ENCODE assay signal across 26 cellular contexts in genomic region chr13:39967199-39967959, GRCh38.
"Had no signal": no experiment of that assay in that cellular context is flagged by ENCODE, and none has a peak within 500 bp of the region (broad histone marks: within the 10 kb centered on the region; RNA-seq: fewer than 3 reads in every experiment).

No MANE protein-coding gene starts in this region.

- H3K36me3 ChIP-seq: esophagus muscularis mucosa, left ventricle myocardium inferior, pancreas, right lobe of liver, tibial nerve, upper lobe of right lung had no signal

- H3K9me3 ChIP-seq: esophagus muscularis mucosa, left ventricle myocardium inferior, pancreas, right lobe of liver, testis, tibial nerve, upper lobe of right lung had no signal

- H3K27me3 ChIP-seq: esophagus muscularis mucosa, pancreas, right lobe of liver, testis, tibial nerve, upper lobe of right lung had no signal

- H3K4me1 Mint-ChIP-seq: immature natural killer cell; naive B cell; stimulated activated effector memory CD8-positive, alpha-beta T cell treated with anti-CD3 and anti-CD28 coated beads, Interleukin-12 subunit alpha, Interleukin-12 subunit beta, amount 100 ng/mL, for 72 hours; stimulated activated naive CD8-positive, alpha-beta T cell treated with anti-CD3 and anti-CD28 coated beads, Interleukin-15, amount 100 ng/mL, for 72 hours had no signal

- DNase-seq: dorsolateral prefrontal cortex; effector CD8-positive, alpha-beta T cell; foreskin fibroblast; immature natural killer cell; left cardiac atrium; left ventricle myocardium inferior; mesenchymal stem cell; midbrain; naive B cell; occipital lobe; pancreas; retina; right lobe of liver; stimulated activated CD4-positive, alpha-beta T cell treated with anti-CD3 and anti-CD28 coated beads, Interleukin-4, amount 100 ng/mL, for 1 hour; stimulated activated CD8-positive, alpha-beta memory T cell treated with anti-CD3 and anti-CD28 coated beads, Interleukin-4, amount 100 ng/mL, for 48 hours; stimulated activated naive CD8-positive, alpha-beta T cell treated with anti-CD3 and anti-CD28 coated beads, Interleukin-15, amount 100 ng/mL, for 72 hours; testis; upper lobe of right lung had no signal

- ATAC-seq: left cardiac atrium; right lobe of liver; stimulated activated effector memory CD8-positive, alpha-beta T cell treated with anti-CD3 and anti-CD28 coated beads, Interleukin-12 subunit alpha, Interleukin-12 subunit beta, amount 100 ng/mL, for 72 hours; stimulated activated naive CD8-positive, alpha-beta T cell treated with anti-CD3 and anti-CD28 coated beads, Interleukin-15, amount 100 ng/mL, for 72 hours; upper lobe of right lung had no signal

- H3K27ac ChIP-seq: coronary artery, dorsolateral prefrontal cortex, epithelial cell of prostate, esophagus muscularis mucosa, left ventricle myocardium inferior, pancreas, right lobe of liver, testis, tibial nerve, upper lobe of right lung had no signal

- H3K36me3 Mint-ChIP-seq: immature natural killer cell; naive B cell; stimulated activated effector memory CD8-positive, alpha-beta T cell treated with anti-CD3 and anti-CD28 coated beads, Interleukin-12 subunit alpha, Interleukin-12 subunit beta, amount 100 ng/mL, for 72 hours had no signal

- H3K27ac Mint-ChIP-seq: immature natural killer cell; naive B cell; nephron; progenitor cell of endocrine pancreas; stimulated activated effector memory CD8-positive, alpha-beta T cell treated with anti-CD3 and anti-CD28 coated beads, Interleukin-12 subunit alpha, Interleukin-12 subunit beta, amount 100 ng/mL, for 72 hours; stimulated activated naive CD8-positive, alpha-beta T cell treated with anti-CD3 and anti-CD28 coated beads, Interleukin-15, amount 100 ng/mL, for 72 hours had no signal

- H3K9me3 Mint-ChIP-seq: nephron; stimulated activated effector memory CD8-positive, alpha-beta T cell treated with anti-CD3 and anti-CD28 coated beads, Interleukin-12 subunit alpha, Interleukin-12 subunit beta, amount 100 ng/mL, for 72 hours had no signal

- H3K4me3 ChIP-seq: coronary artery, dorsolateral prefrontal cortex, esophagus muscularis mucosa, left ventricle myocardium inferior, lung, pancreas, right lobe of liver, testis, tibial nerve, upper lobe of right lung had no signal

- H3K4me3 Mint-ChIP-seq: immature natural killer cell; naive B cell; nephron; stimulated activated effector memory CD8-positive, alpha-beta T cell treated with anti-CD3 and anti-CD28 coated beads, Interleukin-12 subunit alpha, Interleukin-12 subunit beta, amount 100 ng/mL, for 72 hours; stimulated activated naive CD8-positive, alpha-beta T cell treated with anti-CD3 and anti-CD28 coated beads, Interleukin-15, amount 100 ng/mL, for 72 hours had no signal

- H3K4me1 ChIP-seq: esophagus muscularis mucosa, left ventricle myocardium inferior, pancreas, right lobe of liver, testis, upper lobe of right lung had no signal
